In genomic region chr10:75655791-75656451, GRCh38 we compare ENCODE assay signal across 1 cellular context.
TF ChIP-seq lines count a peak whose summit lies in the region.

No MANE protein-coding gene starts in this region.

TF ChIP-seq in GM23338, 12 proteins besides CTCF, POLR2A, EP300 and RAD21 (continued from another document):
- no peak for TF ChIP-seq ZNF462 (CRISPR knock-in tag; IDR thresholded peaks at IDR 0.05)
- no peak for TF ChIP-seq JUNB (IDR thresholded peaks at IDR 0.05; ENCODE audit: unreplicated experiment)
- TF ChIP-seq NANOG (IDR thresholded peaks at IDR 0.05; ENCODE audit: borderline replicate concordance) = no peak
